In the genomic region with DNA sequence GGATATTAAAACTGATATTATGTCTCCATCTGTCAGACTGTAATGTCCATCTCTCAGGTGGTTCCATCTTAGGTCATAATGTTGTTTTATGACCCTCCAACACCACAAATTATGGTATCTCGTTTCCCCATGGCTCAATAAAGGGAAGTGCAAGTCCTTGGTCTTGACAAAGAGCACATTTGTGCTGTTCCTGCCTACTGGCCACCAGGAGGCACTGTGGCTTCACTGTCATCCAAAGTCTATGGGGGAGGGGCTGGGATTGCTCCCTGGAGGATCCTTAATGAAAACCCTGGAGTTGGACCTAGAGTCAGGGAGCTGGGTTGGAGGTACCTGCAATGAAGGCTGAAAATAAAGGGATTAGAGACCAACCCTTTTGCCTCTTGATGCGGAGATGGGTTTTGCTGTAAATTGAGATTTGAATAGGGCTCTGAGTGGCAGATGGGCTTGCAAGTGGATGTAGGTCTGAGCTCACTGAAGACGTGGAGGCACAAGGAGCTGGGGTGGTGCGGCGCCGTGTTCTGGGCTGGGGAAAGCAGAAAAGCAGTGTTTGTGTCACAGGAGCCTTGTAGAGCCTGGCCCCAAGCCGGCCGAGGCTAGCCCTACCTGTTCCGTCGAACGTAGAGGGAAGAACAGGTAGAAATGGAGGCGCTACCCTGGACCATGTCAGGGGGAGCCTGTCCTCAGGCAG, we compare ENCODE assay signal across 9 cellular contexts.
DNase-seq lines count a peak whose midpoint lies in the region; ATAC-seq and TF ChIP-seq lines count a peak whose summit lies in the region.
"Had no signal": no experiment of that assay in that cellular context is flagged by ENCODE, and none has a peak within 500 bp of the region (broad histone marks: within the 10 kb centered on the region; RNA-seq: fewer than 3 reads in every experiment).

No MANE protein-coding gene starts in this region.

- peak overlapping the region; percentile 30 for H4K91ac ChIP-seq in trophoblast cell (ENCODE audit: low read depth, low read length)

- no CpG with 5 or more reads among the region's 12 CpGs for WGBS in trophoblast cell (ENCODE audit: extremely low coverage, insufficient coverage, insufficient read length)

- in situ Hi-C loops in HAP-1 (cut with MboI; ENCODE audit: low sequenced_read_pairs), result no loop called here
- in situ Hi-C loops in Panc1 (cut with HindIII; ENCODE audit: low pct_unique_long_range_greater_than_20kb, low sequenced_read_pairs), result no loop called here

- ATAC-seq in Panc1 (no peak), HG03571 (IDR thresholded peaks at IDR 0.05; ENCODE audit: unreplicated experiment) (no peak)

- H2BK12ac ChIP-seq in trophoblast cell (ENCODE audit: low read length), result peak overlapping the region; percentile 8

- CTCF ChIA-PET in Panc1 (lab: Charles Lee), result no interaction called here

- H3K4me2 ChIP-seq in trophoblast cell (ENCODE audit: low read length), result no peak overlapping the region

- intact Hi-C loops in Panc1 (cut with micrococcal nuclease; ENCODE audit: unreplicated experiment), result no loop called here

- H3K4me3 ChIP-seq in HAP-1 (no peak overlapping the region), Panc1 (ENCODE audit: low read depth in 2 of 2, low read length in 2 of 2) (no peak overlapping the region), epithelial cell of proximal tubule (ENCODE audit: low read depth, low read length) (no peak overlapping the region), trophoblast cell (ENCODE audit: low read depth, low read length) (no peak overlapping the region)
- H3K4me3 ChIP-seq: BLaER1 treated with 17β-estradiol and CSF1 and Interleukin-3, amounts not matched to agents 10 nM and 100 nM had no signal

- H2BK5ac ChIP-seq in trophoblast cell (ENCODE audit: low read depth, low read length, poor library complexity), result no peak overlapping the region

- BruUV-seq in Panc1 (replicated peaks; lab: Mats Ljungman, UMichigan), result no TSS peak

- POLR2A ChIA-PET in Panc1 (lab: Charles Lee), result no interaction called here

- H3K36me3 ChIP-seq in HAP-1 (replicated peaks) (no peaks in the 10 kb centered on the region), Panc1 (ENCODE audit: control insufficient read depth, insufficient read depth, low read length) (no peaks in the 10 kb centered on the region), trophoblast cell (ENCODE audit: control insufficient read depth in 1 of 2, insufficient read depth in 2 of 2, low read length in 2 of 2) (no peaks in the 10 kb centered on the region)

- peaks cover 4% of the 10 kb centered on the region; the same call in 1 of the 2 replicates for H3K4me1 ChIP-seq in HAP-1
- H3K4me1 ChIP-seq in Panc1 (ENCODE audit: control insufficient read depth, insufficient read depth, low read length), result no peaks in the 10 kb centered on the region
- peaks cover 5 to 21% of the 10 kb centered on the region in 2 experiments for H3K4me1 ChIP-seq in trophoblast cell (ENCODE audit: control insufficient read depth in 1 of 2, insufficient read depth in 2 of 2, low read length in 2 of 2)

- H2AK5ac ChIP-seq in trophoblast cell (ENCODE audit: low read length), result no peak overlapping the region

- peak; percentile 69 for TF ChIP-seq CTCF in Panc1 (IDR thresholded peaks at IDR 0.05)
- peak; percentile 93 for TF ChIP-seq CTCF in epithelial cell of proximal tubule (conservative IDR thresholded peaks at IDR 0.05; ENCODE audit: low read depth, low read length)

- no peak overlapping the region for H4K8ac ChIP-seq in trophoblast cell (ENCODE audit: low read depth, low read length)

- no peak overlapping the region for H3K4ac ChIP-seq in trophoblast cell (ENCODE audit: low read depth, low read length)

- no peak overlapping the region for H3K14ac ChIP-seq in trophoblast cell (ENCODE audit: low read length)

- H3K18ac ChIP-seq in trophoblast cell (ENCODE audit: low read length), result no peak overlapping the region

- H2AFZ ChIP-seq in trophoblast cell (ENCODE audit: insufficient read depth, low read length, poor library complexity), result no peak overlapping the region

- peak overlapping the region; percentile 7 for H2BK120ac ChIP-seq in trophoblast cell (ENCODE audit: insufficient read depth, low read length, poor library complexity)

- no peak overlapping the region for H4K12ac ChIP-seq in trophoblast cell (ENCODE audit: low read depth, low read length)

- H3K27me3 ChIP-seq in HAP-1 (ENCODE audit: low read depth), result peaks cover 3% of the 10 kb centered on the region; the same call in 1 of the 2 replicates
- no peaks in the 10 kb centered on the region for H3K27me3 ChIP-seq in Panc1 (ENCODE audit: control insufficient read depth, insufficient read depth, low read length)
- no peaks in the 10 kb centered on the region for H3K27me3 ChIP-seq in trophoblast cell (ENCODE audit: insufficient read depth, low read length)
- H3K27me3 ChIP-seq: BLaER1 treated with 17β-estradiol and CSF1 and Interleukin-3, amounts not matched to agents 10 nM and 100 nM had no signal

- H3K9me3 ChIP-seq in HAP-1 (no peaks in the 10 kb centered on the region), Panc1 (ENCODE audit: control insufficient read depth, insufficient read depth, low read depth, low read length) (no peaks in the 10 kb centered on the region), trophoblast cell (ENCODE audit: insufficient read depth, low read depth, low read length) (no peaks in the 10 kb centered on the region)

- H3K9ac ChIP-seq in trophoblast cell (ENCODE audit: low read length), result no peak overlapping the region
- H3K9ac ChIP-seq: BLaER1 treated with 17β-estradiol and CSF1 and Interleukin-3, amounts not matched to agents 10 nM and 100 nM had no signal

- H3K79me2 ChIP-seq in trophoblast cell (ENCODE audit: control insufficient read depth, insufficient read depth, low read length, poor library complexity), result no peaks in the 10 kb centered on the region

- DNase-seq in NCI-H2081 (lab: John Stamatoyannopoulos, UW), result peak; percentile 4 to 27
- DNase-seq in NCI-H2081 treated with DMSO at 0.1 percent for 48 hours (lab: John Stamatoyannopoulos, UW), result no peak
- peak; percentile 26 to 63 for DNase-seq in HAP-1 (ENCODE audit: low spot score in 2 of 2)
- no peak for DNase-seq in Panc1 (ENCODE audit: low read depth, low spot score)
- no peak for DNase-seq in epithelial cell of proximal tubule (ENCODE audit: low read depth)
- DNase-seq in trophoblast cell, result peak; percentile 33 to 68
- DNase-seq in NCI-H1436 treated with DMSO at 0.1 percent for 48 hours (lab: John Stamatoyannopoulos, UW), result no peak

- no peak overlapping the region for H3K23ac ChIP-seq in trophoblast cell (ENCODE audit: low read length)

- peaks cover 9% of the 10 kb centered on the region for H3K79me1 ChIP-seq in trophoblast cell (ENCODE audit: low read length)

- no peak overlapping the region for H3K27ac ChIP-seq in Panc1 (ENCODE audit: low read length)
- no peak overlapping the region for H3K27ac ChIP-seq in trophoblast cell (ENCODE audit: low read depth, low read length)

Comparison
In these comparisons a context has a peak if more than half of its experiments do, and no peak if none do; other contexts are left out.
1. DNase-seq: peak in NCI-H2081 (2 of 2), HAP-1 (2 of 2) and trophoblast cell (2 of 2); none in NCI-H2081 treated with DMSO at 0.1 percent for 48 hours (single experiment), Panc1 (single experiment), epithelial cell of proximal tubule (single experiment) and NCI-H1436 treated with DMSO at 0.1 percent for 48 hours (single experiment).